7 cellular contexts compared by ENCODE assay signal in genomic region chr13:110632255-110632654, GRCh38. TPM values are rescaled to one million over a fixed set of nuclear protein-coding genes. Genes with fewer than 3 reads are reported as not detected.
DNase-seq lines count a peak whose midpoint lies in the region; ATAC-seq and TF ChIP-seq lines count a peak whose summit lies in the region.
"Not testable (repeated sequence)": the region's sequence is repeated elsewhere in the genome, so short reads cannot be mapped to it uniquely, and the experiment has no call there.

No MANE protein-coding gene starts in this region.

- not testable (repeated sequence) for H3K9me3 Mint-ChIP-seq in activated CD8-positive, alpha-beta T cell treated with anti-CD3 and anti-CD28 coated beads for 36 hours; activated naive CD8-positive, alpha-beta T cell treated with anti-CD3 and anti-CD28 coated beads for 36 hours; naive thymus-derived CD4-positive, alpha-beta T cell; neural progenitor cell

- H3K27ac Mint-ChIP-seq in activated CD8-positive, alpha-beta T cell treated with anti-CD3 and anti-CD28 coated beads for 36 hours: peak overlapping the region; percentile 69
- peak overlapping the region; percentile 47 for H3K27ac Mint-ChIP-seq in activated naive CD8-positive, alpha-beta T cell treated with anti-CD3 and anti-CD28 coated beads for 36 hours
- peak overlapping the region in 8 of 9 donors; percentile 26 to 62 (median 50) for H3K27ac Mint-ChIP-seq in naive thymus-derived CD4-positive, alpha-beta T cell
- peak overlapping the region; percentile 57 for H3K27ac Mint-ChIP-seq in neural progenitor cell

- not testable (repeated sequence) for H3K27me3 Mint-ChIP-seq in activated CD8-positive, alpha-beta T cell treated with anti-CD3 and anti-CD28 coated beads for 36 hours; activated naive CD8-positive, alpha-beta T cell treated with anti-CD3 and anti-CD28 coated beads for 36 hours; naive thymus-derived CD4-positive, alpha-beta T cell; neural progenitor cell (ENCODE audit: insufficient read depth, low read depth)

- CTCF ChIA-PET in activated CD8-positive, alpha-beta T cell treated with anti-CD3 and anti-CD28 coated beads for 36 hours (lab: Charles Lee); naive thymus-derived CD4-positive, alpha-beta T cell (lab: Charles Lee): not testable (repeated sequence)

- H3F3A ChIP-seq in neural progenitor cell (ENCODE audit: low read depth): not testable (repeated sequence)

- H4K20me1 ChIP-seq in DND-41 (ENCODE audit: insufficient read depth, low read length): peaks cover 68% of the 10 kb centered on the region
- H4K20me1 ChIP-seq in neural progenitor cell (ENCODE audit: low read depth): not testable (repeated sequence)

- not testable (repeated sequence) for H3K4me2 ChIP-seq in DND-41 (ENCODE audit: insufficient read depth, low read length); neural progenitor cell

- peaks cover 29% of the 10 kb centered on the region for H3K36me3 Mint-ChIP-seq in activated CD8-positive, alpha-beta T cell treated with anti-CD3 and anti-CD28 coated beads for 36 hours (ENCODE audit: low read depth)
- H3K36me3 Mint-ChIP-seq in activated naive CD8-positive, alpha-beta T cell treated with anti-CD3 and anti-CD28 coated beads for 36 hours: not testable (repeated sequence)
- H3K36me3 Mint-ChIP-seq in naive thymus-derived CD4-positive, alpha-beta T cell: peaks cover 3 to 35% (median 13%) of the 10 kb centered on the region in 5 donors
- peaks cover 38% of the 10 kb centered on the region for H3K36me3 Mint-ChIP-seq in neural progenitor cell

- H3K27me3 ChIP-seq in DND-41 (ENCODE audit: insufficient read depth, low read length, poor library complexity); WERI-Rb-1 (ENCODE audit: insufficient read depth, low read depth, severe bottlenecking); naive thymus-derived CD4-positive, alpha-beta T cell (ENCODE audit: control insufficient read depth in 2 of 2, insufficient read depth in 2 of 2, low read length in 2 of 2); neural progenitor cell: not testable (repeated sequence)

- H3K36me3 ChIP-seq in DND-41 (ENCODE audit: insufficient read depth, low read length): peaks cover 67% of the 10 kb centered on the region
- H3K36me3 ChIP-seq in WERI-Rb-1: peaks cover 81% of the 10 kb centered on the region
- peaks cover 0 to 69% (median 6%) of the 10 kb centered on the region in 3 experiments for H3K36me3 ChIP-seq in naive thymus-derived CD4-positive, alpha-beta T cell (ENCODE audit: control insufficient read depth in 2 of 3, insufficient read depth in 3 of 3, low read length in 3 of 3)
- H3K36me3 ChIP-seq in neural progenitor cell: not testable (repeated sequence)

- POLR2A ChIA-PET in activated CD8-positive, alpha-beta T cell treated with anti-CD3 and anti-CD28 coated beads for 36 hours (lab: Charles Lee); naive thymus-derived CD4-positive, alpha-beta T cell (lab: Charles Lee): not testable (repeated sequence)

- not testable (repeated sequence) for H3K9ac ChIP-seq in DND-41 (ENCODE audit: low read depth, low read length); neural progenitor cell

- H3K79me2 ChIP-seq in DND-41 (ENCODE audit: insufficient read depth, low read length) (peaks cover 62% of the 10 kb centered on the region), neural progenitor cell (ENCODE audit: low read depth) (peaks cover 38% of the 10 kb centered on the region)

- H3K9me3 ChIP-seq in DND-41 (ENCODE audit: insufficient read depth, low read length, severe bottlenecking); WERI-Rb-1 (ENCODE audit: severe bottlenecking); naive thymus-derived CD4-positive, alpha-beta T cell (ENCODE audit: control insufficient read depth in 2 of 3, low read length in 3 of 3); neural progenitor cell (ENCODE audit: low read depth): not testable (repeated sequence)

- TF ChIP-seq CTCF in DND-41 (IDR thresholded peaks at IDR 0.05; ENCODE audit: borderline replicate concordance, extremely low read depth, low read length, poor library complexity, severe bottlenecking); WERI-Rb-1 (IDR thresholded peaks at IDR 0.05; ENCODE audit: low read depth, low read length); activated CD8-positive, alpha-beta T cell treated with anti-CD3 and anti-CD28 coated beads for 36 hours (IDR thresholded peaks at IDR 0.05); neural progenitor cell (IDR thresholded peaks at IDR 0.05): not testable (repeated sequence)

- intact Hi-C loops in activated CD8-positive, alpha-beta T cell treated with anti-CD3 and anti-CD28 coated beads for 36 hours (cut with micrococcal nuclease); left cardiac atrium (cut with DNase I); naive thymus-derived CD4-positive, alpha-beta T cell (cut with micrococcal nuclease): not testable (repeated sequence)

- H2AFZ ChIP-seq in DND-41 (ENCODE audit: low read depth, low read length); neural progenitor cell (replicated peaks): not testable (repeated sequence)

- H3K4me3 ChIP-seq in DND-41 (ENCODE audit: low read depth in 1 of 2, low read length in 2 of 2); WERI-Rb-1 (ENCODE audit: low read depth, low read length); naive thymus-derived CD4-positive, alpha-beta T cell (ENCODE audit: low read length); neural progenitor cell: not testable (repeated sequence)

- H3K4me3 Mint-ChIP-seq in activated CD8-positive, alpha-beta T cell treated with anti-CD3 and anti-CD28 coated beads for 36 hours; activated naive CD8-positive, alpha-beta T cell treated with anti-CD3 and anti-CD28 coated beads for 36 hours; neural progenitor cell: not testable (repeated sequence)
- peak overlapping the region in 1 of 10 donors; percentile 39 for H3K4me3 Mint-ChIP-seq in naive thymus-derived CD4-positive, alpha-beta T cell

- peak; percentile 32 for DNase-seq in DND-41
- DNase-seq in WERI-Rb-1: peak; percentile 10
- peak; percentile 14 for DNase-seq in activated CD8-positive, alpha-beta T cell treated with anti-CD3 and anti-CD28 coated beads for 36 hours
- DNase-seq in activated naive CD8-positive, alpha-beta T cell treated with anti-CD3 and anti-CD28 coated beads for 36 hours; naive thymus-derived CD4-positive, alpha-beta T cell; neural progenitor cell (ENCODE audit: low spot score): not testable (repeated sequence)
- DNase-seq in left cardiac atrium: peak; percentile 5

- not testable (repeated sequence) for ATAC-seq in DND-41 (ENCODE audit: insufficient read depth, low read depth); activated CD8-positive, alpha-beta T cell treated with anti-CD3 and anti-CD28 coated beads for 36 hours; left cardiac atrium; naive thymus-derived CD4-positive, alpha-beta T cell

- peaks cover 39% of the 10 kb centered on the region for H3K4me1 Mint-ChIP-seq in activated CD8-positive, alpha-beta T cell treated with anti-CD3 and anti-CD28 coated beads for 36 hours (ENCODE audit: low read depth)
- H3K4me1 Mint-ChIP-seq in activated naive CD8-positive, alpha-beta T cell treated with anti-CD3 and anti-CD28 coated beads for 36 hours: peaks cover 32% of the 10 kb centered on the region
- H3K4me1 Mint-ChIP-seq in naive thymus-derived CD4-positive, alpha-beta T cell: peaks cover 22 to 42% (median 36%) of the 10 kb centered on the region in 7 donors
- H3K4me1 Mint-ChIP-seq in neural progenitor cell: not testable (repeated sequence)

- not testable (repeated sequence) for H3K4me1 ChIP-seq in DND-41 (ENCODE audit: insufficient read depth, low read length); naive thymus-derived CD4-positive, alpha-beta T cell (ENCODE audit: control insufficient read depth in 2 of 2, insufficient read depth in 2 of 2, low read length in 2 of 2); neural progenitor cell

- H3K27ac ChIP-seq in DND-41 (ENCODE audit: low read length); WERI-Rb-1; naive thymus-derived CD4-positive, alpha-beta T cell (ENCODE audit: low read depth, low read length); neural progenitor cell: not testable (repeated sequence)

RNA-seq across cellular contexts. Expression of gene NAXD, which starts 16.9 kb away (rescaled TPM):
- total RNA-seq in activated CD8-positive, alpha-beta T cell treated with anti-CD3 and anti-CD28 coated beads for 36 hours: 10 to 100 TPM; 22.7 to 24.8 TPM
- 10 to 100 TPM; 20.8 to 21.1 TPM for total RNA-seq in activated naive CD8-positive, alpha-beta T cell treated with anti-CD3 and anti-CD28 coated beads for 36 hours
- total RNA-seq in left cardiac atrium (10 to 100 TPM; 23.7 to 27.0 TPM), neural progenitor cell (ENCODE audit: low replicate concordance) (17.7 and 23.7 TPM in 2 replicates)
- 10 to 100 TPM; 17.2 to 34.1 (median 25.9) TPM for total RNA-seq in naive thymus-derived CD4-positive, alpha-beta T cell
- 10 to 100 TPM; 18.8 to 35.4 TPM for polyA plus RNA-seq in naive thymus-derived CD4-positive, alpha-beta T cell
